Comparison of ENCODE assay signal across 26 cellular contexts in genomic region chr5:160001457-160001856, GRCh38. TPM values are rescaled to one million over a fixed set of nuclear protein-coding genes. Genes with fewer than 3 reads are reported as not detected.
DNase-seq lines count a peak whose midpoint lies in the region; ATAC-seq and TF ChIP-seq lines count a peak whose summit lies in the region.
"Had no signal": no experiment of that assay in that cellular context is flagged by ENCODE, and none has a peak within 500 bp of the region (broad histone marks: within the 10 kb centered on the region; RNA-seq: fewer than 3 reads in every experiment).

No MANE protein-coding gene starts in this region.

- no peaks in the 10 kb centered on the region for H3K36me3 ChIP-seq in stomach
- H3K36me3 ChIP-seq in lower lobe of right lung = no peaks in the 10 kb centered on the region
- H3K36me3 ChIP-seq: ascending aorta, cardiac muscle cell, tibial artery had no signal

- DNase-seq in NCI-H2196 (lab: John Stamatoyannopoulos, UW; ENCODE audit: unreplicated experiment) (peak; percentile 40), NCI-H2196 treated with DMSO at 0.1 percent for 48 hours (lab: John Stamatoyannopoulos, UW; ENCODE audit: unreplicated experiment) (no peak), NCI-H2029 (lab: John Stamatoyannopoulos, UW) (peak; percentile 71), WTC11 (ENCODE audit: low spot score) (no peak), stomach (peak; percentile 63), lower lobe of right lung (no peak), C1 segment of cervical spinal cord (lab: John Stamatoyannopoulos, UW) (no peak)
- DNase-seq: activated CD4-positive, alpha-beta T cell treated with anti-CD3 and anti-CD28 coated beads for 4 hours; activated CD8-positive, alpha-beta memory T cell treated with anti-CD3 and anti-CD28 coated beads for 24 hours; activated effector memory CD4-positive, alpha-beta T cell treated with anti-CD3 and anti-CD28 coated beads, Interleukin-2, amount 50 U/mL, for 16 hours; activated naive CD8-positive, alpha-beta T cell treated with anti-CD3 and anti-CD28 coated beads for 36 hours; GM23248; head of caudate nucleus; IMR-90; midbrain; NCI-H2171 treated with DMSO at 0.1 percent for 48 hours; stimulated activated CD4-positive, alpha-beta T cell treated with anti-CD3 and anti-CD28 coated beads, Interleukin-1b, Interleukin-23, amount 100 ng/mL, for 48 hours; stimulated activated CD8-positive, alpha-beta memory T cell treated with anti-CD3 and anti-CD28 coated beads, Interleukin-4, amount 100 ng/mL, for 48 hours; tibial artery had no signal

- H3K27me3 Mint-ChIP-seq in WTC11 (ENCODE audit: low read depth) = 0 out of 2 replicates have a peak, but pooled peaks cover 3% of the 10 kb centered on the region

- H3K4me3 Mint-ChIP-seq in WTC11 = no peak overlapping the region
- H3K4me3 Mint-ChIP-seq: activated naive CD8-positive, alpha-beta T cell treated with anti-CD3 and anti-CD28 coated beads for 36 hours; natural killer cell treated with Interleukin-12 subunit alpha and Interleukin-12 subunit beta and Interleukin-15 and Interleukin-18, amount 100 ng/mL, for 72 hours; T-helper 2 cell treated with Interferon-gamma antibody and Interleukin-4, amounts not matched to agents 5 μg/mL and 100 μg/mL, for 36 hours had no signal

- H3K36me3 Mint-ChIP-seq in WTC11 = no peaks in the 10 kb centered on the region
- H3K36me3 Mint-ChIP-seq: activated naive CD8-positive, alpha-beta T cell treated with anti-CD3 and anti-CD28 coated beads for 36 hours; natural killer cell treated with Interleukin-12 subunit alpha and Interleukin-12 subunit beta and Interleukin-15 and Interleukin-18, amount 100 ng/mL, for 72 hours had no signal

- POLR2A ChIA-PET in WTC11 (lab: Charles Lee) = interaction anchor here (0.5 kb wide), 1 partner anchor 329 kb away, joined by 3 read pairs; no protein-coding TSS in a partner anchor

- 18 to 42% (median 22%) methylated on average over 3 of the region's 3 CpGs for WGBS in stomach, 5 donors

- ATAC-seq in WTC11 = no peak
- ATAC-seq in lower lobe of right lung = no peak
- ATAC-seq in GM21515 (IDR thresholded peaks at IDR 0.05; ENCODE audit: unreplicated experiment) = no peak
- ATAC-seq: A549; natural killer cell treated with Interleukin-12 subunit alpha and Interleukin-12 subunit beta and Interleukin-15 and Interleukin-18, amount 100 ng/mL, for 72 hours had no signal

- H3K27ac ChIP-seq in stomach (peak overlapping the region in 1 of 5 donors; percentile 29), lower lobe of right lung (no peak overlapping the region)
- H3K27ac ChIP-seq: A549, ascending aorta, cardiac muscle cell, GM23248, tibial artery had no signal

- no peak for TF ChIP-seq POLR2A in stomach (IDR thresholded peaks at IDR 0.05)

- 0 out of 2 replicates have a peak overlapping the region, but pooled peaks have one; percentile 52 for H3K27ac Mint-ChIP-seq in WTC11
- H3K27ac Mint-ChIP-seq: activated naive CD8-positive, alpha-beta T cell treated with anti-CD3 and anti-CD28 coated beads for 36 hours; T-helper 2 cell treated with Interferon-gamma antibody and Interleukin-4, amounts not matched to agents 5 μg/mL and 100 μg/mL, for 36 hours had no signal

- intact Hi-C loops in stomach (cut with DNase I; ENCODE audit: low total_unique reads) = no loop called here
- intact Hi-C loops in lower lobe of right lung (cut with DNase I) = no loop called here

- H3K9me3 ChIP-seq in stomach (no peaks in the 10 kb centered on the region), lower lobe of right lung (no peaks in the 10 kb centered on the region)
- H3K9me3 ChIP-seq: A549, ascending aorta, tibial artery had no signal

- H3K9me3 Mint-ChIP-seq in WTC11 = no peaks in the 10 kb centered on the region
- H3K9me3 Mint-ChIP-seq: activated naive CD8-positive, alpha-beta T cell treated with anti-CD3 and anti-CD28 coated beads for 36 hours; natural killer cell treated with Interleukin-12 subunit alpha and Interleukin-12 subunit beta and Interleukin-15 and Interleukin-18, amount 100 ng/mL, for 72 hours; T-helper 2 cell treated with Interferon-gamma antibody and Interleukin-4, amounts not matched to agents 5 μg/mL and 100 μg/mL, for 36 hours had no signal

- H3K4me3 ChIP-seq in stomach = no peak overlapping the region
- H3K4me3 ChIP-seq in lower lobe of right lung = no peak overlapping the region
- H3K4me3 ChIP-seq: A549, ascending aorta, cardiac muscle cell, GM23248, smooth muscle cell, tibial artery had no signal

- H3K27me3 ChIP-seq in stomach = no peaks in the 10 kb centered on the region
- no peaks in the 10 kb centered on the region for H3K27me3 ChIP-seq in lower lobe of right lung (ENCODE audit: low read depth)
- H3K27me3 ChIP-seq: ascending aorta, cardiac muscle cell, tibial artery had no signal

- no peaks in the 10 kb centered on the region for H3K4me1 Mint-ChIP-seq in WTC11
- H3K4me1 Mint-ChIP-seq: activated naive CD8-positive, alpha-beta T cell treated with anti-CD3 and anti-CD28 coated beads for 36 hours had no signal

- no peak for TF ChIP-seq CTCF in WTC11 (IDR thresholded peaks at IDR 0.05)
- TF ChIP-seq CTCF in stomach (IDR thresholded peaks at IDR 0.05) = no peak
- no peak for TF ChIP-seq CTCF in lower lobe of right lung (IDR thresholded peaks at IDR 0.05)

- CTCF ChIA-PET in WTC11 (lab: Charles Lee) = interaction anchor here (0.7 to 1.9 kb wide), 2 partner anchors 14 to 21 kb away, joined by 5 read pairs; no protein-coding TSS in a partner anchor

- no peak for TF ChIP-seq EP300 in stomach (IDR thresholded peaks at IDR 0.05)

- H3K4me1 ChIP-seq in stomach = peaks cover 0 to 7% (median 0%) of the 10 kb centered on the region in 4 donors
- no peaks in the 10 kb centered on the region for H3K4me1 ChIP-seq in lower lobe of right lung
- H3K4me1 ChIP-seq: A549, ascending aorta, tibial artery had no signal

TF ChIP-seq in WTC11, 78 proteins besides CTCF, POLR2A, EP300 and RAD21:
- TF ChIP-seq MAX (CRISPR knock-in tag; IDR thresholded peaks at IDR 0.05) (no peak), ZBTB21 (CRISPR knock-in tag; IDR thresholded peaks at IDR 0.05; ENCODE audit: borderline replicate concordance) (no peak), NFE2L1 (CRISPR knock-in tag; IDR thresholded peaks at IDR 0.05) (no peak), MLX (CRISPR knock-in tag; IDR thresholded peaks at IDR 0.05) (no peak)

RNA-seq across cellular contexts. Expression of gene TTC1, which starts 7.5 kb away (rescaled TPM):
- 46.4 to 48.3 TPM (median 47.4 TPM) in 3 replicates for total RNA-seq in WTC11 (2021)
- 10 to 100 TPM in 4 of 5 donors, 1 to 10 TPM in 1; 2.3 to 50.0 (median 13.3) TPM for total RNA-seq in stomach
- 10 to 100 TPM; 31.3 to 48.9 (median 44.5) TPM for polyA plus RNA-seq in stomach
- total RNA-seq in lower lobe of right lung = 44.6 TPM

Comparison
In these comparisons a context has a peak if more than half of its experiments do, and no peak if none do; other contexts are left out.
1. DNase-seq: peak in NCI-H2196 (single experiment), NCI-H2029 (single experiment) and stomach (single experiment); none in NCI-H2196 treated with DMSO at 0.1 percent for 48 hours (single experiment), WTC11 (single experiment), lower lobe of right lung (single experiment) and C1 segment of cervical spinal cord (0 of 14).